In genomic region chr17:41237949-41238437, GRCh38 we compare ENCODE assay signal across 10 cellular contexts. TPM values are rescaled to one million over a fixed set of nuclear protein-coding genes. Genes with fewer than 3 reads are reported as not detected.
A peak's percentile ranks its signal among the peaks of the same experiment; 100 is the strongest.
DNase-seq lines count a peak whose midpoint lies in the region; TF ChIP-seq lines count a peak whose summit lies in the region.
"Not testable (repeated sequence)": the region's sequence is repeated elsewhere in the genome, so short reads cannot be mapped to it uniquely, and the experiment has no call there.
"Had no signal": no experiment of that assay in that cellular context is flagged by ENCODE, and none has a peak within 500 bp of the region (broad histone marks: within the 10 kb centered on the region; RNA-seq: fewer than 3 reads in every experiment).

Gene KRTAP9-8 (plus strand): TSS chr17:41237999. CDS start chr17:41238052, 53 bp downstream.

- not testable (repeated sequence) for TF ChIP-seq CTCF in HEK293 (tag by site-specific recombination; IDR thresholded peaks at IDR 0.05); MM.1S (IDR thresholded peaks at IDR 0.05; ENCODE audit: low read length); glutamatergic neuron (IDR thresholded peaks at IDR 0.05; ENCODE audit: partially characterized antibody, unreplicated experiment); suprapubic skin (IDR thresholded peaks at IDR 0.05)

- TF ChIP-seq EP300 in suprapubic skin (IDR thresholded peaks at IDR 0.05) = not testable (repeated sequence)

- H3K4me3 Mint-ChIP-seq in glutamatergic neuron (ENCODE audit: unreplicated experiment) = not testable (repeated sequence)

- H3K9me3 Mint-ChIP-seq in glutamatergic neuron (ENCODE audit: unreplicated experiment) = peaks cover 17% of the 10 kb centered on the region

- CTCF ChIA-PET in HEK293 (lab: Yijun Ruan, JAX) = not testable (repeated sequence)

- H3K9me2 ChIP-seq in MM.1S (replicated peaks; ENCODE audit: insufficient read depth, low read length) = not testable (repeated sequence)

- not testable (repeated sequence) for TF ChIP-seq POLR2A in suprapubic skin (IDR thresholded peaks at IDR 0.05)

- not testable (repeated sequence) for H3K27me3 Mint-ChIP-seq in glutamatergic neuron (ENCODE audit: unreplicated experiment)

- not testable (repeated sequence) for H3K9ac ChIP-seq in MM.1S (ENCODE audit: low read length)

- not testable (repeated sequence) for H3K4me1 Mint-ChIP-seq in glutamatergic neuron (ENCODE audit: low read depth, unreplicated experiment)

- WGBS in suprapubic skin = 44% methylated on average over 1 of the region's 3 CpGs

- H2AFZ ChIP-seq in MM.1S (ENCODE audit: low read length) = not testable (repeated sequence)

- not testable (repeated sequence) for H3K36me3 Mint-ChIP-seq in glutamatergic neuron (ENCODE audit: unreplicated experiment)

- not testable (repeated sequence) for H4K20me1 ChIP-seq in MM.1S (ENCODE audit: insufficient read depth, low read length)

- not testable (repeated sequence) for H3K79me2 ChIP-seq in MM.1S (ENCODE audit: low read length)

- POLR2A ChIA-PET in HEK293 (lab: Yijun Ruan, JAX) = not testable (repeated sequence)

- not testable (repeated sequence) for H3K4me3 ChIP-seq in HEK293 (ENCODE audit: low read depth, low read length); MM.1S (ENCODE audit: low read length); suprapubic skin

- DNase-seq in COLO668 (lab: John Stamatoyannopoulos, UW; ENCODE audit: unreplicated experiment) (peak; percentile 6), MM.1S (peak; percentile 41), NCI-H774 (lab: John Stamatoyannopoulos, UW) (peak; percentile 42), RPMI8226 (peak; percentile 9), glutamatergic neuron (peak; percentile 34)
- DNase-seq in suprapubic skin (ENCODE audit: low spot score in 2 of 2) = not testable (repeated sequence)

- H3F3A ChIP-seq in MM.1S (ENCODE audit: insufficient read depth, low read length) = not testable (repeated sequence)

- not testable (repeated sequence) for H3K4me1 ChIP-seq in HEK293 (ENCODE audit: control insufficient read depth, insufficient read depth, low read length); MM.1S (ENCODE audit: low read length); suprapubic skin

- H3K4me2 ChIP-seq in MM.1S (ENCODE audit: low read depth, low read length) = not testable (repeated sequence)

- H3K27ac Mint-ChIP-seq in glutamatergic neuron (ENCODE audit: unreplicated experiment) = not testable (repeated sequence)

- H3K27ac ChIP-seq in HEK293 (ENCODE audit: extremely low read depth, low read depth, low read length); MM.1S (ENCODE audit: low read length); suprapubic skin: not testable (repeated sequence)

- H3K27me3 ChIP-seq in MM.1S (replicated peaks; ENCODE audit: insufficient read depth, low read length); suprapubic skin: not testable (repeated sequence)

- not testable (repeated sequence) for H3K36me3 ChIP-seq in HEK293 (ENCODE audit: control insufficient read depth in 2 of 2, insufficient read depth in 1 of 2, low read length in 2 of 2); MM.1S (replicated peaks; ENCODE audit: insufficient read depth, low read length); suprapubic skin

- H3K9me3 ChIP-seq in HEK293 (ENCODE audit: control insufficient read depth, insufficient read depth, low read depth, low read length); MM.1S (replicated peaks; ENCODE audit: insufficient read depth, low read length); suprapubic skin: not testable (repeated sequence)

TF ChIP-seq in HEK293, 187 proteins besides CTCF, POLR2A, EP300 and RAD21:
- peak; percentile 94 for TF ChIP-seq ZIC2 (tag by site-specific recombination; IDR thresholded peaks at IDR 0.05)

RNA-seq across cellular contexts. Expression of gene KRTAP9-8, which starts in this region (rescaled TPM):
- total RNA-seq in glutamatergic neuron (ENCODE audit: unreplicated experiment) (not detected), suprapubic skin (10 to 100 TPM in 3 of 4 donors, not detected in 1; 27.1 to 89.8 (median 46.6) TPM)
- total RNA-seq: B cell; CD4-positive, CD25-positive, alpha-beta regulatory T cell; CD8-positive, alpha-beta T cell had no signal

Comparison
In these comparisons a context has a peak if more than half of its experiments do, and no peak if none do; other contexts are left out.
1. Peak in DNase-seq in glutamatergic neuron; RNA of the gene not detected or under 1 TPM.